ENCODE assay signal across 12 cellular contexts in the genomic region with DNA sequence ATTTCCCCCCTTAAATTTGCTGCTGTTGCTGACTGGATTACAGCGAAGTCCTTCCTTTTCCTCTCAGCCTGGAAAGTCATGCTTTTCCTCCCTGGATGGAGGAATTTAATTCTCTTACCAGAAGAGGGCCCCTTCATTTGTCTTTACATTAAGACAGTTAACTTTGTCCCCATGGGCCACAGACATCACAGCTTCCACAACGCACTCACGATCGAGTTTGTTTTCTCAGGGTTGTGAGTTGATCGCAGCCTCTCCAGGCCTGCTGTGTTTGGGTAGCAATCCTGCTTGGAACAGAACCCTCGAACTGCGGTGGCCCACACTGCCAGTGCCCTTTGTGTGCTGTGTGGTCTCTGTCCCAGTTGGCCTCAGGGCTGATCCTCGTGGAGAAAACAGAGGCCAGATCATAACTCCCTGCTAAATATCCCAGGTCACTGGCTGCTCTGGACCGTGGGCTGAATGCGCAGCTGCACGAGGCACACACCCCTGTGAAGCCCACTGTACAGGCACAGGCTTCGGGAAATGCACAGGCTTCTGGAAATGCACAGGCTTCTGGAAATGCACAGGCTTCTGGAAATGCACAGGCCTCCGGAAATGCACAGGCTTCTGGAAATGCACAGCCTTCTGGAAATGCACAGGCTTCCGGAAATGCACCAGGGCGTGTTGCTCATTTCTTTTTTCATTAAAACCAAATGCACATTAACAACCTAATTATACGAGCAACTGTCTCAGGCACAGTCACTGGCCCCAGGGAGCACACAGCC. TPM values are rescaled to one million over a fixed set of nuclear protein-coding genes. Genes with fewer than 3 reads are reported as not detected.
DNase-seq lines count a peak whose midpoint lies in the region; ATAC-seq, FAIRE-seq and TF ChIP-seq lines count a peak whose summit lies in the region.
"Had no signal": no experiment of that assay in that cellular context is flagged by ENCODE, and none has a peak within 500 bp of the region (broad histone marks: within the 10 kb centered on the region; RNA-seq: fewer than 3 reads in every experiment).

No MANE protein-coding gene starts in this region.

- peaks cover 3% of the 10 kb centered on the region for H3K36me3 ChIP-seq in neuron (ENCODE audit: insufficient read depth, low read length)
- H3K36me3 ChIP-seq: ovary had no signal

- H3K9me3 Mint-ChIP-seq in chondrocyte (ENCODE audit: low read depth) = no peaks in the 10 kb centered on the region

- no peak for FAIRE-seq in HTR-8/SVneo (lab: Jason Lieb, UNC)

- peak overlapping the region; percentile 32 for H3K4me3 Mint-ChIP-seq in chondrocyte (ENCODE audit: unreplicated experiment)

- no peak for TF ChIP-seq CTCF in NB4 (IDR thresholded peaks at IDR 0.05; ENCODE audit: low read depth, low read length)
- peak; percentile 55 for TF ChIP-seq CTCF in chondrocyte (IDR thresholded peaks at IDR 0.05)

- DNase-seq in DMS 273 (lab: John Stamatoyannopoulos, UW; ENCODE audit: unreplicated experiment) (peak; percentile 19), DMS 273 treated with DMSO at 0.1 percent for 48 hours (lab: John Stamatoyannopoulos, UW) (no peak), NB4 (ENCODE audit: low read depth) (peak; percentile 30), chondrocyte (ENCODE audit: low spot score) (no peak), NAMALWA (ENCODE audit: low spot score) (no peak), HTR-8/SVneo (ENCODE audit: insufficient read length, low spot score) (no peak)
- DNase-seq: amygdala, NCI-H226, ovary, SHP77 treated with DMSO at 0.1 percent for 48 hours had no signal

- H3K9me3 ChIP-seq in neuron (ENCODE audit: low read length) = no peaks in the 10 kb centered on the region
- H3K9me3 ChIP-seq: ovary had no signal

- no peak overlapping the region for H3K4me3 ChIP-seq in NB4 (ENCODE audit: low read depth, low read length)
- H3K4me3 ChIP-seq in neuron (ENCODE audit: low read length) = no peak overlapping the region
- H3K4me3 ChIP-seq: ovary had no signal

- no peaks in the 10 kb centered on the region for H3K27me3 ChIP-seq in neuron (ENCODE audit: insufficient read depth, low read length)
- H3K27me3 ChIP-seq: ovary had no signal

- peaks cover 30% of the 10 kb centered on the region for H3K4me1 Mint-ChIP-seq in chondrocyte (ENCODE audit: low read depth)

- no peak for TF ChIP-seq POLR2A in NB4 (IDR thresholded peaks at IDR 0.05; ENCODE audit: extremely low read depth, insufficient read length)

- no peaks in the 10 kb centered on the region for H3K27me3 Mint-ChIP-seq in chondrocyte (ENCODE audit: low read depth)

- peak overlapping the region; percentile 78 for H2AFZ ChIP-seq in neuron (ENCODE audit: low read depth, low read length)

- peak overlapping the region; percentile 59 for H3K27ac Mint-ChIP-seq in chondrocyte (ENCODE audit: unreplicated experiment)

- H3K4me1 ChIP-seq in neuron (ENCODE audit: insufficient read depth, low read length) = peaks cover 33% of the 10 kb centered on the region

- H3K36me3 Mint-ChIP-seq in chondrocyte (ENCODE audit: low read depth) = no peaks in the 10 kb centered on the region

- no peak for ATAC-seq in HG02571 (IDR thresholded peaks at IDR 0.05; ENCODE audit: unreplicated experiment)

RNA-seq across cellular contexts. Expression of a gene that starts 2.2 kb away (rescaled TPM):
- total RNA-seq in chondrocyte = 196 to 412 TPM (median 198 TPM) in 3 replicates

Comparison
In these comparisons a context has a peak if more than half of its experiments do, and no peak if none do; other contexts are left out.
1. DNase-seq: peak in DMS 273 (single experiment) and NB4 (single experiment); none in DMS 273 treated with DMSO at 0.1 percent for 48 hours (single experiment), chondrocyte (single experiment), NAMALWA (single experiment) and HTR-8/SVneo (single experiment).